In the genomic region with DNA sequence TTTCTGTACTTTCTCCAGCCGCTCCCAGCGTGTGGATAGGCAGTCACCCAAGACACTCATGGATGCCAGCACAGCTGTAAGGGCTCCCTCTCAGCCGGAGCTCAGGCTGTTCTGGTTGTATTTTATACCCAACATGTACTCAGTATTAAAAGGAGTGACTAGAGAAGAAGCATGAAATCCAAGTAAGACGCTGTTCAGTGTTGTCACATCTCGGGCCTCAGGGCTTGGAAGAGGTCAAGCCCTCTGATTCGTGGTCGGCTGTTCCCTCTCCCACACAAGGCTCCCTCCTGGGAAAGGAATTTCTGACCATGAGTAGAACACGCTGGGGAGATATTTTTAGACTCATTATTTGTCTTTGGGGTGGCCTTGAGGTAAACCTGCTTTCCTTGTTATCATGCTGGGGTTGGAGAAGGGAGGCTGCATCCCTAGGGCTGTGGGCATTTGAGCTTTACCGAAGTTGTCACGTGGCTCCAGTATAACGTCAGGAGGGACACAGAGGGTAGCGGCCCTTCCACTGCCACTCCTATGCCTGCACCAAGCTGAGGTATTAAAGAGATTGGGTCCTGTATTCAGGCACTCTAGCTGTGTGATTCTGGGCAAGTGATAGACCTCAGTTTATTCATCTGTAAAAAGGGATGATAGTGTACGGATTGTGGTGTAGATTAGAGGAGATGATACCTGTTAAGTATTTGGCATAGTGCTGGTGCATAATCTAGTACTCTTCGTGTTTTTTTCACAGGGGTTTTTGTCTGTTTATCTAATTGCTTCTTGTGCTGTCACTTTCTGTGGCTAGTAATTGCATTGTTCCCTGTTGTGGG, we compare ENCODE assay signal across 1 cellular context.
TF ChIP-seq lines count a peak whose summit lies in the region.

No MANE protein-coding gene starts in this region.

TF ChIP-seq in GM23338, 12 proteins besides CTCF, POLR2A, EP300 and RAD21 (continued from another document):
- TF ChIP-seq, protein P1, sequence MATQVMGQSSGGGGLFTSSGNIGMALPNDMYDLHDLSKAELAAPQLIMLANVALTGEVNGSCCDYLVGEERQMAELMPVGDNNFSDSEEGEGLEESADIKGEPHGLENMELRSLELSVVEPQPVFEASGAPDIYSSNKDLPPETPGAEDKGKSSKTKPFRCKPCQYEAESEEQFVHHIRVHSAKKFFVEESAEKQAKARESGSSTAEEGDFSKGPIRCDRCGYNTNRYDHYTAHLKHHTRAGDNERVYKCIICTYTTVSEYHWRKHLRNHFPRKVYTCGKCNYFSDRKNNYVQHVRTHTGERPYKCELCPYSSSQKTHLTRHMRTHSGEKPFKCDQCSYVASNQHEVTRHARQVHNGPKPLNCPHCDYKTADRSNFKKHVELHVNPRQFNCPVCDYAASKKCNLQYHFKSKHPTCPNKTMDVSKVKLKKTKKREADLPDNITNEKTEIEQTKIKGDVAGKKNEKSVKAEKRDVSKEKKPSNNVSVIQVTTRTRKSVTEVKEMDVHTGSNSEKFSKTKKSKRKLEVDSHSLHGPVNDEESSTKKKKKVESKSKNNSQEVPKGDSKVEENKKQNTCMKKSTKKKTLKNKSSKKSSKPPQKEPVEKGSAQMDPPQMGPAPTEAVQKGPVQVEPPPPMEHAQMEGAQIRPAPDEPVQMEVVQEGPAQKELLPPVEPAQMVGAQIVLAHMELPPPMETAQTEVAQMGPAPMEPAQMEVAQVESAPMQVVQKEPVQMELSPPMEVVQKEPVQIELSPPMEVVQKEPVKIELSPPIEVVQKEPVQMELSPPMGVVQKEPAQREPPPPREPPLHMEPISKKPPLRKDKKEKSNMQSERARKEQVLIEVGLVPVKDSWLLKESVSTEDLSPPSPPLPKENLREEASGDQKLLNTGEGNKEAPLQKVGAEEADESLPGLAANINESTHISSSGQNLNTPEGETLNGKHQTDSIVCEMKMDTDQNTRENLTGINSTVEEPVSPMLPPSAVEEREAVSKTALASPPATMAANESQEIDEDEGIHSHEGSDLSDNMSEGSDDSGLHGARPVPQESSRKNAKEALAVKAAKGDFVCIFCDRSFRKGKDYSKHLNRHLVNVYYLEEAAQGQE (IDR thresholded peaks at IDR 0.05; ENCODE audit: unreplicated experiment), result no peak
- TF ChIP-seq, protein P2, sequence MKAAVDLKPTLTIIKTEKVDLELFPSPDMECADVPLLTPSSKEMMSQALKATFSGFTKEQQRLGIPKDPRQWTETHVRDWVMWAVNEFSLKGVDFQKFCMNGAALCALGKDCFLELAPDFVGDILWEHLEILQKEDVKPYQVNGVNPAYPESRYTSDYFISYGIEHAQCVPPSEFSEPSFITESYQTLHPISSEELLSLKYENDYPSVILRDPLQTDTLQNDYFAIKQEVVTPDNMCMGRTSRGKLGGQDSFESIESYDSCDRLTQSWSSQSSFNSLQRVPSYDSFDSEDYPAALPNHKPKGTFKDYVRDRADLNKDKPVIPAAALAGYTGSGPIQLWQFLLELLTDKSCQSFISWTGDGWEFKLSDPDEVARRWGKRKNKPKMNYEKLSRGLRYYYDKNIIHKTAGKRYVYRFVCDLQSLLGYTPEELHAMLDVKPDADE (IDR thresholded peaks at IDR 0.05), result no peak
- TF ChIP-seq EZH2 (IDR thresholded peaks at IDR 0.05; ENCODE audit: low read depth, unreplicated experiment) (no peak), STAT1 (IDR thresholded peaks at IDR 0.05; ENCODE audit: unreplicated experiment) (no peak), ZNF114 (CRISPR knock-in tag; IDR thresholded peaks at IDR 0.05) (no peak)
